Comparison of ENCODE assay signal across 10 cellular contexts in the genomic region with DNA sequence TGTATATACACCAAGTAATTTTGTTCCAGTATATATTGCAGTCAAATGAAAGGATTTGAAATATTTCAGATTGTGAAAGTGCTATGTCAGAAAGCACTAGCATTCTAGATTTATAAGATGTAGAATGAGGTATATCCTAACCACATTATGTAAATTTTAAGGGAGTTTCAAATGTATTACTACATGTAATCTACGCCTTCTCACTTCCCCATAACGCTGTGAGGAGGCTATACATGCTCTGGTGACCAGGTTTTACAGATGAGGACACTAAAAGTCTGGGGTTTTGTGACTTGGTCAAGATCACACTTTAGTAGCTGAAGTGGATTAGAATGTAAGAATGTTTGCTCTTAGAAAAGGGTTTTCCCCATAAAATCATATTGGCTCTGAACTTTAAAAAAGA. TPM values are rescaled to one million over a fixed set of nuclear protein-coding genes. Genes with fewer than 3 reads are reported as not detected.
DNase-seq lines count a peak whose midpoint lies in the region; ATAC-seq, FAIRE-seq and TF ChIP-seq lines count a peak whose summit lies in the region.
"Had no signal": no experiment of that assay in that cellular context is flagged by ENCODE, and none has a peak within 500 bp of the region (broad histone marks: within the 10 kb centered on the region; RNA-seq: fewer than 3 reads in every experiment).

No MANE protein-coding gene starts in this region.

- no peaks in the 10 kb centered on the region for H3K79me2 ChIP-seq in astrocyte (ENCODE audit: insufficient read depth, low read length)

- peaks cover 3% of the 10 kb centered on the region for H3K9me3 Mint-ChIP-seq in astrocyte (ENCODE audit: unreplicated experiment)
- H3K9me3 Mint-ChIP-seq in osteocyte (ENCODE audit: unreplicated experiment): no peaks in the 10 kb centered on the region
- H3K9me3 Mint-ChIP-seq: activated T-cell treated with anti-CD3 and anti-CD28 coated beads, Interleukin-2, amount 50 U/mL, for 72 hours had no signal

- no peak for FAIRE-seq in astrocyte (lab: Jason Lieb, UNC)
- no peak for FAIRE-seq in H54 (lab: Jason Lieb, UNC)

- DNase-seq in GM13976 (ENCODE audit: low spot score) (peak; percentile 55), astrocyte (ENCODE audit: low read depth) (no peak), kidney tubule cell (ENCODE audit: low spot score) (no peak), H54 (ENCODE audit: insufficient read length, low spot score) (no peak), NCI-H128 (lab: John Stamatoyannopoulos, UW; ENCODE audit: unreplicated experiment) (no peak), osteocyte (ENCODE audit: extremely low spot score, unreplicated experiment) (no peak)
- DNase-seq: activated T-cell treated with anti-CD3 and anti-CD28 coated beads, Interleukin-2, amount 50 U/mL, for 72 hours; erythroblast had no signal

- no peak overlapping the region for H3K4me3 ChIP-seq in astrocyte (ENCODE audit: insufficient read depth, low read depth, low read length)

- no peak overlapping the region for H3K9ac ChIP-seq in astrocyte (ENCODE audit: low read length)

- H3K4me3 Mint-ChIP-seq in astrocyte (ENCODE audit: unreplicated experiment) (no peak overlapping the region), osteocyte (ENCODE audit: unreplicated experiment) (no peak overlapping the region)

- no peak overlapping the region for H3K4me2 ChIP-seq in astrocyte (ENCODE audit: low read length)

- no peaks in the 10 kb centered on the region for H4K20me1 ChIP-seq in astrocyte (ENCODE audit: insufficient read depth, low read length)

- TF ChIP-seq CTCF in GM13976 (IDR thresholded peaks at IDR 0.05; ENCODE audit: borderline replicate concordance, control extremely low read depth, extremely low read depth, insufficient read depth, missing control alignments) (no peak), astrocyte (IDR thresholded peaks at IDR 0.05; ENCODE audit: insufficient read depth, low read depth, low read length) (no peak), osteocyte (IDR thresholded peaks at IDR 0.05) (no peak)

- no peaks in the 10 kb centered on the region for H3K27me3 ChIP-seq in astrocyte (ENCODE audit: insufficient read depth, low read length)

- H3K27me3 Mint-ChIP-seq in astrocyte (ENCODE audit: low read depth, unreplicated experiment): no peaks in the 10 kb centered on the region
- no peaks in the 10 kb centered on the region for H3K27me3 Mint-ChIP-seq in osteocyte (ENCODE audit: unreplicated experiment)

- H3K27ac Mint-ChIP-seq in astrocyte (ENCODE audit: unreplicated experiment): peak overlapping the region; percentile 66
- H3K27ac Mint-ChIP-seq in osteocyte (ENCODE audit: unreplicated experiment): no peak overlapping the region
- H3K27ac Mint-ChIP-seq: activated T-cell treated with anti-CD3 and anti-CD28 coated beads, Interleukin-2, amount 50 U/mL, for 72 hours had no signal

- no peaks in the 10 kb centered on the region for H3K36me3 ChIP-seq in astrocyte (ENCODE audit: insufficient read depth, low read length)

- H3K27ac ChIP-seq in astrocyte (ENCODE audit: low read depth, low read length): peak overlapping the region; percentile 55

- no peak overlapping the region for H2AFZ ChIP-seq in astrocyte (ENCODE audit: low read depth, low read length)

- H3K4me1 ChIP-seq in astrocyte (ENCODE audit: insufficient read depth, low read length): peaks cover 11% of the 10 kb centered on the region

- in situ Hi-C loops in GM13976 (cut with MboI; ENCODE audit: low sequenced_read_pairs, unreplicated experiment): no loop called here

- no peaks in the 10 kb centered on the region for H3K36me3 Mint-ChIP-seq in astrocyte (ENCODE audit: low read depth, unreplicated experiment)
- no peaks in the 10 kb centered on the region for H3K36me3 Mint-ChIP-seq in osteocyte (ENCODE audit: unreplicated experiment)

- no peak for TF ChIP-seq POLR2A in H54 (IDR thresholded peaks at IDR 0.05; ENCODE audit: low read depth, low read length)

- ATAC-seq in GM19468 (IDR thresholded peaks at IDR 0.05; ENCODE audit: extremely low read depth, unreplicated experiment): peak; percentile 97
- ATAC-seq in HG03103 (IDR thresholded peaks at IDR 0.05; ENCODE audit: low read depth, unreplicated experiment): peak; percentile 99

- H3K4me1 Mint-ChIP-seq in astrocyte (ENCODE audit: low read depth, unreplicated experiment) (peaks cover 52% of the 10 kb centered on the region), osteocyte (ENCODE audit: unreplicated experiment) (peaks cover 38% of the 10 kb centered on the region)

- H3K9me3 ChIP-seq in astrocyte (ENCODE audit: insufficient read depth, low read depth, low read length): no peaks in the 10 kb centered on the region

RNA-seq across cellular contexts. Expression of gene ENPEP, which starts 8.1 kb away (rescaled TPM):
- 0.67 and 1.7 TPM in 2 replicates for total RNA-seq in astrocyte
- total RNA-seq in osteocyte: 0.47 and 0.94 TPM in 2 replicates
